Comparison of ENCODE assay signal across 21 cellular contexts in genomic region chr7:88539977-88540376, GRCh38.
"Had no signal": no experiment of that assay in that cellular context is flagged by ENCODE, and none has a peak within 500 bp of the region (broad histone marks: within the 10 kb centered on the region; RNA-seq: fewer than 3 reads in every experiment).

No MANE protein-coding gene starts in this region.

- H3K36me3 ChIP-seq: ascending aorta, breast epithelium had no signal

- H3K27ac Mint-ChIP-seq: activated CD4-positive, alpha-beta T cell treated with anti-CD3 and anti-CD28 coated beads, Interleukin-2, amount 10 ng/mL, durations not matched to agents 7 days and 5 days; activated CD8-positive, alpha-beta T cell treated with anti-CD3 and anti-CD28 coated beads, Interleukin-2, amount 10 ng/mL, durations not matched to agents 7 days and 5 days; activated naive CD4-positive, alpha-beta T cell treated with anti-CD3 and anti-CD28 coated beads, Interleukin-2, amount 50 U/mL, for 24 hours; immature natural killer cell; naive thymus-derived CD8-positive, alpha-beta T cell had no signal

- H3K4me3 ChIP-seq: ascending aorta, breast epithelium had no signal

- H3K9me3 ChIP-seq: ascending aorta had no signal

- H3K4me1 ChIP-seq: ascending aorta, breast epithelium had no signal

- H3K4me3 Mint-ChIP-seq: activated CD4-positive, alpha-beta T cell treated with anti-CD3 and anti-CD28 coated beads, Interleukin-2, amount 10 ng/mL, durations not matched to agents 7 days and 5 days; activated CD8-positive, alpha-beta T cell treated with anti-CD3 and anti-CD28 coated beads, Interleukin-2, amount 10 ng/mL, durations not matched to agents 7 days and 5 days; activated naive CD4-positive, alpha-beta T cell treated with anti-CD3 and anti-CD28 coated beads, Interleukin-2, amount 50 U/mL, for 24 hours; activated T-cell treated with anti-CD3 and anti-CD28 coated beads, Interleukin-2, amount 50 U/mL, for 4 hours; immature natural killer cell; naive thymus-derived CD8-positive, alpha-beta T cell had no signal

- H3K27ac ChIP-seq: ascending aorta, breast epithelium had no signal

- ATAC-seq: activated CD4-positive, CD25-positive, alpha-beta regulatory T cell treated with anti-CD3 and anti-CD28 coated beads, Interleukin-2, amount 50 U/mL, for 24 hours; activated CD8-positive, alpha-beta T cell treated with anti-CD3 and anti-CD28 coated beads, Interleukin-2, amount 10 ng/mL, durations not matched to agents 7 days and 5 days; activated T-cell treated with anti-CD3 and anti-CD28 coated beads, Interleukin-2, amount 50 U/mL, for 4 hours; naive thymus-derived CD8-positive, alpha-beta T cell had no signal

- H3K27me3 Mint-ChIP-seq: activated CD4-positive, alpha-beta T cell treated with anti-CD3 and anti-CD28 coated beads, Interleukin-2, amount 10 ng/mL, durations not matched to agents 7 days and 5 days; activated naive CD4-positive, alpha-beta T cell treated with anti-CD3 and anti-CD28 coated beads, Interleukin-2, amount 50 U/mL, for 24 hours had no signal

- H3K27me3 ChIP-seq: ascending aorta, breast epithelium had no signal

- DNase-seq: activated CD4-positive, alpha-beta T cell treated with anti-CD3 and anti-CD28 coated beads, Interleukin-2, amount 10 ng/mL, durations not matched to agents 7 days and 5 days; activated CD8-positive, alpha-beta T cell treated with anti-CD3 and anti-CD28 coated beads, Interleukin-2, amount 10 ng/mL, durations not matched to agents 7 days and 5 days; activated effector memory CD4-positive, alpha-beta T cell treated with Interleukin-2 at 50 U/mL for 16 hours; activated T-cell treated with anti-CD3 and anti-CD28 coated beads, Interleukin-2, amount 50 U/mL, for 4 hours; effector CD4-positive, alpha-beta T cell; head of caudate nucleus; immature natural killer cell; kidney glomerular epithelial cell; mesenchymal stem cell; naive thymus-derived CD8-positive, alpha-beta T cell; nucleus accumbens; posterior cingulate gyrus; stimulated activated CD4-positive, alpha-beta T cell treated with anti-CD3 and anti-CD28 coated beads, Interleukin-12 subunit alpha, Interleukin-12 subunit beta, amount 100 ng/mL, for 4 hours; stimulated activated CD4-positive, alpha-beta T cell treated with anti-CD3 and anti-CD28 coated beads, Interleukin-1b, Interleukin-23, amount 100 ng/mL, for 48 hours; stimulated activated CD8-positive, alpha-beta memory T cell treated with anti-CD3 and anti-CD28 coated beads, Interleukin-4, amount 100 ng/mL, for 48 hours; stimulated activated naive CD4-positive, alpha-beta T cell; T-helper 1 cell had no signal

- H3K4me1 Mint-ChIP-seq: activated CD4-positive, alpha-beta T cell treated with anti-CD3 and anti-CD28 coated beads, Interleukin-2, amount 10 ng/mL, durations not matched to agents 7 days and 5 days; activated naive CD4-positive, alpha-beta T cell treated with anti-CD3 and anti-CD28 coated beads, Interleukin-2, amount 50 U/mL, for 24 hours; immature natural killer cell; naive thymus-derived CD8-positive, alpha-beta T cell had no signal

- H3K36me3 Mint-ChIP-seq: activated naive CD4-positive, alpha-beta T cell treated with anti-CD3 and anti-CD28 coated beads, Interleukin-2, amount 50 U/mL, for 24 hours; immature natural killer cell had no signal
